ENCODE assay signal across 15 cellular contexts in genomic region chr11:33864479-33864878, GRCh38. TPM values are rescaled to one million over a fixed set of nuclear protein-coding genes. Genes with fewer than 3 reads are reported as not detected.
DNase-seq lines count a peak whose midpoint lies in the region; FAIRE-seq and TF ChIP-seq lines count a peak whose summit lies in the region.
"Had no signal": no experiment of that assay in that cellular context is flagged by ENCODE, and none has a peak within 500 bp of the region (broad histone marks: within the 10 kb centered on the region; RNA-seq: fewer than 3 reads in every experiment).

No MANE protein-coding gene starts in this region.

- TF ChIP-seq POLR2A in H1 (IDR thresholded peaks at IDR 0.05; ENCODE audit: control extremely low read depth in 1 of 2, low read depth in 2 of 2, low read length in 2 of 2), result no peak

- H3K4me3 ChIP-seq in H1 (ENCODE audit: extremely low read depth in 1 of 4, insufficient read depth in 2 of 4, low read depth in 3 of 4, low read length in 4 of 4), result no peak overlapping the region
- H3K4me3 ChIP-seq in neutrophil (ENCODE audit: low read depth in 1 of 2, low read length in 1 of 2), result no peak overlapping the region
- no peak overlapping the region for H3K4me3 ChIP-seq in BE2C (ENCODE audit: low read depth, low read length)
- H3K4me3 ChIP-seq: BLaER1, HAP-1 had no signal

- WGBS in H1 (ENCODE audit: extremely low coverage in 1 of 2, insufficient coverage in 1 of 2, insufficient read length in 1 of 2, insufficient replicate concordance in 2 of 2, low coverage in 1 of 2, low lambda C conversion rate in 2 of 2, missing lambda C conversion rate in 1 of 2), 2 experiments, result 87% methylated on average over 12 of the region's 16 CpGs; no CpG with 5 or more reads in 1 of the 2 experiments

- TF ChIP-seq CTCF in H1 (IDR thresholded peaks at IDR 0.05; ENCODE audit: control extremely low read depth in 1 of 3, insufficient read depth in 1 of 3, low read depth in 1 of 3, low read length in 3 of 3) (no peak), neutrophil (IDR thresholded peaks at IDR 0.05) (no peak), BE2C (IDR thresholded peaks at IDR 0.05; ENCODE audit: low read depth, low read length) (no peak)

- peak overlapping the region; percentile 97 for H3K27ac ChIP-seq in KOPT-K1 (ENCODE audit: low read depth, low read length, poor library complexity, severe bottlenecking)
- no peak overlapping the region for H3K27ac ChIP-seq in H1 (ENCODE audit: low read depth, low read length)
- peak overlapping the region; percentile 14 for H3K27ac ChIP-seq in neutrophil
- H3K27ac ChIP-seq: BLaER1 had no signal

- H2BK5ac ChIP-seq in H1 (ENCODE audit: low read depth, low read length), result no peak overlapping the region

- no peak overlapping the region for H3K4ac ChIP-seq in H1 (replicated peaks; ENCODE audit: insufficient read length, low read depth, low read length)

- no peak overlapping the region for H2BK12ac ChIP-seq in H1 (ENCODE audit: low read depth, low read length)

- no peaks in the 10 kb centered on the region for H3K79me2 ChIP-seq in H1 (ENCODE audit: control insufficient read depth in 1 of 2, insufficient read depth in 2 of 2, low read length in 2 of 2)

- peaks cover 3% of the 10 kb centered on the region; the same call in 1 of the 2 replicates for H3K23me2 ChIP-seq in H1 (ENCODE audit: low read depth, low read length)

- DNase-seq in H1 (ENCODE audit: low read depth in 1 of 2, low spot score in 2 of 2) (no peak), RKO (ENCODE audit: low spot score) (no peak), BE2C (no peak), frontal cortex (ENCODE audit: low spot score in 2 of 2) (no peak)
- DNase-seq in activated CD8-positive, alpha-beta memory T cell treated with anti-CD3 and anti-CD28 coated beads, Interleukin-2, amount 50 U/mL, for 4 hours, result no peak
- DNase-seq: Calu3; CD4-positive, alpha-beta T cell; DMS 273 treated with DMSO at 0.1 percent for 48 hours; GOT3 had no signal

- TF ChIP-seq EP300 in H1 (IDR thresholded peaks at IDR 0.05; ENCODE audit: borderline replicate concordance in 1 of 2, low read depth in 2 of 2, low read length in 2 of 2), result no peak

- no peaks in the 10 kb centered on the region for H4K20me1 ChIP-seq in H1 (replicated peaks in 1 of 2; ENCODE audit: control insufficient read depth in 1 of 2, insufficient read depth in 2 of 2, low read length in 2 of 2)

- TF ChIP-seq RAD21 in H1 (IDR thresholded peaks at IDR 0.05 in 1 of 2, conservative IDR thresholded peaks at IDR 0.05 in 1 of 2; ENCODE audit: low read depth in 2 of 2, low read length in 2 of 2), result no peak

- H3K4me1 ChIP-seq in H1 (replicated peaks in 1 of 4; ENCODE audit: control insufficient read depth in 3 of 4, insufficient read depth in 4 of 4, low read length in 3 of 4) (peaks cover 0 to 4% (median under 1%) of the 10 kb centered on the region in 4 experiments; a peak in 4 of 7 replicates), neutrophil (ENCODE audit: control insufficient read depth in 1 of 2, insufficient read depth in 1 of 2, low read depth in 1 of 2, low read length in 1 of 2) (peaks cover 20 to 41% of the 10 kb centered on the region in 2 experiments), BE2C (no peaks in the 10 kb centered on the region)
- H3K4me1 ChIP-seq: HAP-1 had no signal

- no peaks in the 10 kb centered on the region; the same call in 1 of the 2 replicates for H3K79me1 ChIP-seq in H1 (ENCODE audit: low read depth, low read length)

- no peak overlapping the region for H4K8ac ChIP-seq in H1 (ENCODE audit: extremely low read depth, insufficient read depth, low read length)

- no peak overlapping the region for H2AFZ ChIP-seq in H1 (ENCODE audit: low read length)

- H3K9ac ChIP-seq in H1 (replicated peaks in 1 of 4; ENCODE audit: extremely low read depth in 1 of 4, low read depth in 3 of 4, low read length in 3 of 4), result no peak overlapping the region
- H3K9ac ChIP-seq: BLaER1 had no signal

- no peak overlapping the region for H3K14ac ChIP-seq in H1 (ENCODE audit: insufficient read length)

- no peak overlapping the region for H4K91ac ChIP-seq in H1 (replicated peaks; ENCODE audit: insufficient read length, low read length)

- no peak overlapping the region for H3K18ac ChIP-seq in H1 (ENCODE audit: extremely low read depth, low read length)

- no peak overlapping the region for H2BK120ac ChIP-seq in H1 (replicated peaks; ENCODE audit: low read depth, low read length)

- CTCF ChIA-PET in H1 (lab: Charles Lee; ENCODE audit: partially characterized antibody), result interaction anchor here (0.8 to 21.3 kb wide), 6 partner anchors 10 to 123 kb away, joined by 3 to 326 read pairs (median 8); no protein-coding TSS in a partner anchor

- H3K56ac ChIP-seq in H1 (replicated peaks; ENCODE audit: insufficient read length, low read depth, low read length), result no peak overlapping the region

- POLR2A ChIA-PET in H1 (lab: Charles Lee; ENCODE audit: partially characterized antibody), result interaction anchor here (0.8 kb wide), 1 partner anchor 119 kb away, joined by 3 read pairs; no protein-coding TSS in a partner anchor

- no peak overlapping the region for H4K5ac ChIP-seq in H1 (ENCODE audit: insufficient read length, low read depth, low read length)

- H3K4me2 ChIP-seq in H1 (ENCODE audit: insufficient read depth in 1 of 2, low read depth in 2 of 2, low read length in 2 of 2), result no peak overlapping the region
- H3K4me2 ChIP-seq: BLaER1 had no signal

- H2AK5ac ChIP-seq in H1 (ENCODE audit: low read depth, low read length), result no peak overlapping the region

- peak overlapping the region; percentile 54; the same call in 1 of the 2 replicates for H2BK15ac ChIP-seq in H1 (ENCODE audit: low read length)

- no peak overlapping the region for H2BK20ac ChIP-seq in H1 (ENCODE audit: low read length)

- peaks cover 87% of the 10 kb centered on the region for H3K36me3 ChIP-seq in KOPT-K1 (ENCODE audit: insufficient read depth, low read length)
- no peaks in the 10 kb centered on the region for H3K36me3 ChIP-seq in H1 (ENCODE audit: control insufficient read depth in 2 of 4, insufficient read depth in 4 of 4, low read length in 3 of 4)
- peaks cover 53% of the 10 kb centered on the region for H3K36me3 ChIP-seq in neutrophil
- H3K36me3 ChIP-seq in BE2C, result no peaks in the 10 kb centered on the region
- H3K36me3 ChIP-seq: HAP-1 had no signal

- FAIRE-seq in H1 (lab: Jason Lieb, UNC) (no peak), frontal cortex (lab: Jason Lieb, UNC) (no peak)
- FAIRE-seq: A204.1, GM18507 had no signal

- H3K27me3 ChIP-seq in H1 (replicated peaks in 1 of 4; ENCODE audit: control insufficient read depth in 3 of 4, extremely low read depth in 1 of 4, insufficient read depth in 3 of 4, low read length in 3 of 4) (peaks cover 17 to 28% (median 23%) of the 10 kb centered on the region in 4 experiments), neutrophil (no peaks in the 10 kb centered on the region), BE2C (peaks cover 22% of the 10 kb centered on the region)

- H3K9me3 ChIP-seq in KOPT-K1 (ENCODE audit: insufficient read depth, low read length, poor library complexity, severe bottlenecking), result no peaks in the 10 kb centered on the region
- H3K9me3 ChIP-seq in H1 (ENCODE audit: insufficient read depth in 2 of 2, low read depth in 1 of 2, low read length in 1 of 2), result no peaks in the 10 kb centered on the region
- H3K9me3 ChIP-seq in neutrophil, result no peaks in the 10 kb centered on the region
- no peaks in the 10 kb centered on the region for H3K9me3 ChIP-seq in BE2C
- H3K9me3 ChIP-seq: BLaER1, HAP-1 had no signal

- H3K23ac ChIP-seq in H1 (ENCODE audit: insufficient read length), result no peak overlapping the region

TF ChIP-seq in H1, 55 proteins besides CTCF, POLR2A, EP300 and RAD21:
- no peak for TF ChIP-seq TAF7 (optimal IDR thresholded peaks at IDR 0.05; ENCODE audit: borderline replicate concordance, low read depth, low read length)

RNA-seq across cellular contexts. Expression of gene LMO2, which starts 27.4 kb away (rescaled TPM):
- 2.0 and 2.7 TPM in 2 replicates for total RNA-seq in H1 (2021; fragmentation: NEBNext Ultra II Directional; extraction: Animal tissue kit (Norgen Biotek cat#: 25700))
- polyA plus RNA-seq in H1 (2011; rRNA removed), result 1.2 and 1.6 TPM in 2 replicates
- polyA plus RNA-seq in H1 (2011; cell fraction: cytosol; rRNA removed), result 2.2 TPM
- polyA plus RNA-seq in H1 (2011; cell fraction: nucleus; rRNA removed), result 0.98 TPM
- 0.70 to 1.3 TPM (median 1.1 TPM) in 4 replicates for polyA plus RNA-seq in H1 (2012, experiment 1 of 2)
- polyA plus RNA-seq in H1 (2012, experiment 2 of 2), result 0.70 TPM
- polyA plus RNA-seq in H1 (2013, experiment 1 of 2), result 0.53 TPM
- 0.44 TPM for polyA plus RNA-seq in H1 (2013, experiment 2 of 2)
- 0.20 and 0.98 TPM in 2 replicates for polyA minus RNA-seq in H1 (2011; rRNA and poly(A)+ RNA removed)
- polyA minus RNA-seq in H1 (2011; cell fraction: cytosol; rRNA and poly(A)+ RNA removed), result 0.95 TPM
- 3.5 TPM for polyA minus RNA-seq in H1 (2011; cell fraction: nucleus; rRNA and poly(A)+ RNA removed)
- polyA plus RNA-seq in BE2C (2012; ENCODE audit: insufficient read depth, insufficient read length, low read depth), result 7.7 TPM
- total RNA-seq in frontal cortex, result 17.1 TPM
